Comparison of ENCODE assay signal across 21 cellular contexts in genomic region chr17:33385133-33385532, GRCh38.
"Had no signal": no experiment of that assay in that cellular context is flagged by ENCODE, and none has a peak within 500 bp of the region (broad histone marks: within the 10 kb centered on the region; RNA-seq: fewer than 3 reads in every experiment).

No MANE protein-coding gene starts in this region.

- H3K27ac Mint-ChIP-seq: activated naive CD4-positive, alpha-beta T cell treated with anti-CD3 and anti-CD28 coated beads for 36 hours; activated naive CD8-positive, alpha-beta T cell treated with anti-CD3 and anti-CD28 coated beads, Interleukin-2, amount 10 ng/mL, durations not matched to agents 7 days and 5 days; activated T-cell treated with anti-CD3 and anti-CD28 coated beads, Interleukin-2, amount 50 U/mL, for 72 hours; memory B cell; stimulated activated naive B cell treated with anti-CD40 and anti-IgM and Interleukin-4, amounts not matched to agents 10 μg/mL and 1 μg/mL and 100 μg/mL, for 72 hours; T-cell had no signal

- H3K36me3 Mint-ChIP-seq: activated naive CD8-positive, alpha-beta T cell treated with anti-CD3 and anti-CD28 coated beads, Interleukin-2, amount 10 ng/mL, durations not matched to agents 7 days and 5 days; memory B cell; stimulated activated naive B cell treated with anti-CD40 and anti-IgM and Interleukin-4, amounts not matched to agents 10 μg/mL and 1 μg/mL and 100 μg/mL, for 72 hours; T-cell had no signal

- H3K27me3 ChIP-seq: testis, uterus had no signal

- H3K4me1 ChIP-seq: testis, uterus had no signal

- H3K27me3 Mint-ChIP-seq: activated naive CD8-positive, alpha-beta T cell treated with anti-CD3 and anti-CD28 coated beads, Interleukin-2, amount 10 ng/mL, durations not matched to agents 7 days and 5 days had no signal

- ATAC-seq: activated T-cell treated with anti-CD3 and anti-CD28 coated beads, Interleukin-2, amount 50 U/mL, for 72 hours; heart left ventricle; mucosa of descending colon; sciatic nerve; stimulated activated naive B cell treated with anti-CD40 and anti-IgM and Interleukin-4, amounts not matched to agents 10 μg/mL and 1 μg/mL and 100 μg/mL, for 72 hours; T-cell had no signal

- H3K27ac ChIP-seq: epithelial cell of prostate, heart left ventricle, testis, uterus had no signal

- H3K9me3 ChIP-seq: heart left ventricle, mucosa of descending colon, testis, uterus had no signal

- H3K4me1 Mint-ChIP-seq: activated naive CD8-positive, alpha-beta T cell treated with anti-CD3 and anti-CD28 coated beads, Interleukin-2, amount 10 ng/mL, durations not matched to agents 7 days and 5 days; memory B cell; stimulated activated naive B cell treated with anti-CD40 and anti-IgM and Interleukin-4, amounts not matched to agents 10 μg/mL and 1 μg/mL and 100 μg/mL, for 72 hours; T-cell had no signal

- H3K4me3 ChIP-seq: heart left ventricle, mucosa of descending colon, smooth muscle cell, testis, uterus had no signal

- H3K4me3 Mint-ChIP-seq: activated naive CD4-positive, alpha-beta T cell treated with anti-CD3 and anti-CD28 coated beads for 36 hours; activated naive CD8-positive, alpha-beta T cell treated with anti-CD3 and anti-CD28 coated beads, Interleukin-2, amount 10 ng/mL, durations not matched to agents 7 days and 5 days; activated T-cell treated with anti-CD3 and anti-CD28 coated beads, Interleukin-2, amount 50 U/mL, for 72 hours; memory B cell; stimulated activated naive B cell treated with anti-CD40 and anti-IgM and Interleukin-4, amounts not matched to agents 10 μg/mL and 1 μg/mL and 100 μg/mL, for 72 hours; T-cell had no signal

- DNase-seq: activated CD4-positive, alpha-beta T cell treated with anti-CD3 and anti-CD28 coated beads, Interleukin-2, amount 50 U/mL, for 4 hours; activated effector memory CD4-positive, alpha-beta T cell treated with Interleukin-2 at 50 U/mL for 16 hours; activated naive CD4-positive, alpha-beta T cell treated with anti-CD3 and anti-CD28 coated beads for 36 hours; activated naive CD8-positive, alpha-beta T cell treated with anti-CD3 and anti-CD28 coated beads, Interleukin-2, amount 10 ng/mL, durations not matched to agents 7 days and 5 days; activated T-cell treated with anti-CD3 and anti-CD28 coated beads, Interleukin-2, amount 50 U/mL, for 72 hours; amniotic stem cell; cortex of kidney; heart left ventricle; mucosa of descending colon; occipital lobe; posterior cingulate gyrus; stimulated activated CD4-positive, alpha-beta T cell treated with anti-CD3 and anti-CD28 coated beads, Interleukin-15, amount 100 ng/mL, for 24 hours; stimulated activated CD8-positive, alpha-beta memory T cell treated with anti-CD3 and anti-CD28 coated beads, Interleukin-4, amount 100 ng/mL, for 48 hours; stimulated activated naive B cell treated with anti-CD40 and anti-IgM and Interleukin-4, amounts not matched to agents 10 μg/mL and 1 μg/mL and 100 μg/mL, for 72 hours; T-cell; testis; uterus had no signal

- H3K9me3 Mint-ChIP-seq: activated naive CD4-positive, alpha-beta T cell treated with anti-CD3 and anti-CD28 coated beads for 36 hours; activated naive CD8-positive, alpha-beta T cell treated with anti-CD3 and anti-CD28 coated beads, Interleukin-2, amount 10 ng/mL, durations not matched to agents 7 days and 5 days; activated T-cell treated with anti-CD3 and anti-CD28 coated beads, Interleukin-2, amount 50 U/mL, for 72 hours; T-cell had no signal

- H3K4me2 ChIP-seq: smooth muscle cell had no signal

- H3K36me3 ChIP-seq: heart left ventricle, uterus had no signal
